In the genomic region with DNA sequence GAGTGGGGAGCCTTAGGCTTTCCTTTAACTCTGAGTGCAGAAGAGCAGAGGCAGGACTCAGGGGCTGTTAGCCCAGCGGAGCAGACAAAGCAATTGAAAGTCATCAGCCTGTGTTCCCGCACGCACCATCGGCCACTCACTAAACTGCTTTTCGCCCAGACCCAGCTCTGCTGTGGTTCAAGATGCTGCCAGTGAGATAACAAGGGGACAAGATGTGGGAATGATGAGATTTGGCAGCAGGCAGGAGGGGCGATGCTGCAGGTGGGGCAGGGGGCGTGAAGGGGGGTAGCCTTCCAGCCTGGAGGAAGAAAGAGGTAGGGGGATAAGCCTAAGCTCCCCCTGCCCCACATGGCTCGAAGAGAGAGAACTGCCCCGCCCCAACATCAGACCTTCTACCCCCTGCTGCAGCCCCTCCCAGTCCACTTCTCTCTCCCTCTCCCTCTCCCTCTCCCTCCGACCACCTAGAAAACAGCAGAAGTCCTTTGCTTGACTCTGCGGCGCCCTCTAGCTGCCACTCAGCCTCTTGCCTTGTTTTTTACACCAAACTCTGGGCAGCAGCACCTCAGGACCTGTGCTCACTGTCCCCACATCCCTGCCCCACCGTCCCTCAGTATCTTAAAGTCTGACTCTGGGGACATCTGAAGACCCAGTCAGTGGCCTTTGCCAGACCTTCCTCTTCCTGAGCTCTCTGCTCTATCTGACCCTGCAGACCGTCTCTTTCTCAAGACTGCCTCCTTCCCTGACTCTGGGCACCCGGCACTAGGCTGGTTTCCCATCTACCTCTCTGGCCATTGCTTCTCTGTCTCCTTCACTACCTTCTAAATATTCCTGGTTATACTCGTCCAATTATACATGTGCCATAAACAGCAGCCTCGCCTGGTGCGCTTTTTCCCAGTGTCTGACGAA, we compare ENCODE assay signal across 8 cellular contexts.
A peak's percentile ranks its signal among the peaks of the same experiment; 100 is the strongest.
DNase-seq lines count a peak whose midpoint lies in the region; ATAC-seq, FAIRE-seq and TF ChIP-seq lines count a peak whose summit lies in the region.

No MANE protein-coding gene starts in this region.

- intact Hi-C loops in right lobe of liver (cut with DNase I): loop anchor here in 1 of 2 donors (5.0 kb wide), 1 partner anchor 37 kb away; no protein-coding TSS in a partner anchor

- H3K9me3 ChIP-seq in right lobe of liver: no peaks in the 10 kb centered on the region

- DNase-seq in 8988T (peak; percentile 67), GM12891 (ENCODE audit: insufficient read length, low spot score) (peak; percentile 49), NCI-H226 (peak; percentile 26), coronary artery (ENCODE audit: low spot score) (no peak), right lobe of liver (peak; percentile 79 to 81 (median 80))
- DNase-seq in activated CD4-positive, alpha-beta T cell treated with anti-CD3 and anti-CD28 coated beads, Interleukin-2, amount 50 U/mL, for 24 hours (ENCODE audit: low read depth in 1 of 2, low spot score in 1 of 2): peak; percentile 28 to 32
- DNase-seq in stimulated activated CD8-positive, alpha-beta memory T cell treated with anti-CD3 and anti-CD28 coated beads, Interleukin-12 subunit alpha, Interleukin-12 subunit beta, amount 100 ng/mL, for 1 hour (ENCODE audit: low read depth): peak; percentile 44

- H3K4me1 ChIP-seq in right lobe of liver: peaks cover 0 to 14% (median 8%) of the 10 kb centered on the region in 4 donors

- no peaks in the 10 kb centered on the region for H3K27me3 ChIP-seq in right lobe of liver

- ATAC-seq in right lobe of liver (peak; percentile 56 to 80 (median 68)), HG03432 (IDR thresholded peaks at IDR 0.05; ENCODE audit: unreplicated experiment) (no peak)

- TF ChIP-seq POLR2A in GM12891 (IDR thresholded peaks at IDR 0.05; ENCODE audit: low read depth, low read length) (no peak), right lobe of liver (IDR thresholded peaks at IDR 0.05) (no peak)

- 34% methylated on average over 13 of the region's 19 CpGs for WGBS in right lobe of liver (ENCODE audit: insufficient coverage, low coverage, low lambda C conversion rate, missing lambda C conversion rate)

- FAIRE-seq in GM12891 (lab: Jason Lieb, UNC): no peak

- H3K27ac ChIP-seq in coronary artery: no peak overlapping the region
- no peak overlapping the region for H3K27ac ChIP-seq in right lobe of liver

- H3K36me3 ChIP-seq in right lobe of liver: no peaks in the 10 kb centered on the region

- TF ChIP-seq CTCF in coronary artery (IDR thresholded peaks at IDR 0.05) (peak; percentile 83), right lobe of liver (IDR thresholded peaks at IDR 0.05) (peak; percentile 73 to 82 (median 76))

- H3K4me3 ChIP-seq in coronary artery: no peak overlapping the region
- no peak overlapping the region for H3K4me3 ChIP-seq in right lobe of liver

TF ChIP-seq in GM12891, 5 proteins besides CTCF, POLR2A, EP300 and RAD21:
- no peak for TF ChIP-seq POLR2AphosphoS5 (IDR thresholded peaks at IDR 0.05; ENCODE audit: low read depth, low read length)
- TF ChIP-seq SPI1 (IDR thresholded peaks at IDR 0.05; ENCODE audit: low read depth, low read length): no peak
- no peak for TF ChIP-seq POU2F2 (IDR thresholded peaks at IDR 0.05; ENCODE audit: low read depth, low read length)
- no peak for TF ChIP-seq TAF1 (IDR thresholded peaks at IDR 0.05; ENCODE audit: low read depth, low read length)
- TF ChIP-seq PAX5 (IDR thresholded peaks at IDR 0.05; ENCODE audit: insufficient read depth, low read length, severe bottlenecking): no peak
TF ChIP-seq in GM12891: peak in this region for 0.
